8 cellular contexts compared by ENCODE assay signal in genomic region chr2:197515277-197515797, GRCh38. TPM values are rescaled to one million over a fixed set of nuclear protein-coding genes. Genes with fewer than 3 reads are reported as not detected.
A peak's percentile ranks its signal among the peaks of the same experiment; 100 is the strongest.
DNase-seq lines count a peak whose midpoint lies in the region; ATAC-seq lines count a peak whose summit lies in the region.

No MANE protein-coding gene starts in this region.

- peak; percentile 7 for ATAC-seq in GM21526 (IDR thresholded peaks at IDR 0.05; ENCODE audit: low FRiP score, unreplicated experiment)
- ATAC-seq in HG03097 (IDR thresholded peaks at IDR 0.05; ENCODE audit: low FRiP score, unreplicated experiment), result no peak

- H3K36me3 ChIP-seq in MG63, result peaks cover 24% of the 10 kb centered on the region

- peak overlapping the region; percentile 98 for H3K4me3 ChIP-seq in MG63

- H3K9me3 ChIP-seq in MG63, result no peaks in the 10 kb centered on the region

- DNase-seq in DMS153 (lab: John Stamatoyannopoulos, UW) (peak; percentile 4), MG63 (no peak), iris pigment epithelial cell (ENCODE audit: low read depth) (peak; percentile 28), substantia nigra (lab: John Stamatoyannopoulos, UW) (no peak), Kasumi-1 (lab: John Stamatoyannopoulos, UW) (no peak)

- no peaks in the 10 kb centered on the region for H3K27me3 ChIP-seq in MG63

- peak overlapping the region; percentile 92 for H3K27ac ChIP-seq in angular gyrus (ENCODE audit: low read depth, low read length)
- peak overlapping the region; percentile 78 for H3K27ac ChIP-seq in substantia nigra (ENCODE audit: low read depth, low read length, poor library complexity, severe bottlenecking)

RNA-seq across cellular contexts. Expression of gene MOB4, which starts 0.5 kb away (rescaled TPM):
- total RNA-seq in MG63 (2014; rRNA removed; shearing (Covaris generic); ENCODE audit: low replicate concordance), result 22.0 and 50.9 TPM in 2 replicates

RNA-seq across cellular contexts. Expression of gene HSPE1, which starts 15.2 kb away (rescaled TPM):
- total RNA-seq in MG63 (2014; rRNA removed; shearing (Covaris generic); ENCODE audit: low replicate concordance), result 135 and 172 TPM in 2 replicates

RNA-seq across cellular contexts. Expression of gene HSPD1, which starts 15.7 kb away (rescaled TPM):
- total RNA-seq in MG63 (2014; rRNA removed; shearing (Covaris generic); ENCODE audit: low replicate concordance), result 130 and 166 TPM in 2 replicates

Comparison
In these comparisons a context has a peak if more than half of its experiments do, and no peak if none do; other contexts are left out.
1. DNase-seq: peak in DMS153 (single experiment) and iris pigment epithelial cell (single experiment); none in MG63 (single experiment), substantia nigra (0 of 49) and Kasumi-1 (0 of 2).